ENCODE assay signal across 8 cellular contexts in genomic region chr3:122415762-122416654, GRCh38. TPM values are rescaled to one million over a fixed set of nuclear protein-coding genes. Genes with fewer than 3 reads are reported as not detected.
DNase-seq lines count a peak whose midpoint lies in the region; ATAC-seq, FAIRE-seq and TF ChIP-seq lines count a peak whose summit lies in the region.

TSS of gene WDR5B (minus strand) at chr3:122416062. CDS start at chr3:122415528, 534 bp downstream.

- DNase-seq in GM12892 (ENCODE audit: insufficient read length), result peak; percentile 78
- DNase-seq in RKO (ENCODE audit: low spot score), result peak; percentile 96
- DNase-seq in amniotic epithelial cell (ENCODE audit: low read depth), result peak; percentile 94
- peak; percentile 97 to 98 (median 98) for DNase-seq in right cardiac atrium
- peak; percentile 90 for DNase-seq in retinal pigment epithelial cell (ENCODE audit: low read depth)
- no peak for DNase-seq in NCI-H526 treated with DMSO at 0.1 percent for 48 hours (lab: John Stamatoyannopoulos, UW)
- DNase-seq in DMS79 treated with DMSO at 0.1 percent for 48 hours (lab: John Stamatoyannopoulos, UW), result no peak

- peak within 1 kb of the TSS; percentile 97 for H3K4me3 ChIP-seq in right cardiac atrium (ENCODE audit: low read length)
- peak within 1 kb of the TSS; percentile 80 for H3K4me3 ChIP-seq in retinal pigment epithelial cell (ENCODE audit: low read length)

- H3K27ac ChIP-seq in right cardiac atrium (ENCODE audit: low read length), result peak within 1 kb of the TSS; percentile 95

- TF ChIP-seq CTCF in retinal pigment epithelial cell (conservative IDR thresholded peaks at IDR 0.05; ENCODE audit: low read depth, low read length), result no peak

- peaks cover 7% of the 10 kb centered on the region for H3K4me1 ChIP-seq in right cardiac atrium (ENCODE audit: control insufficient read depth, insufficient read depth, low read length)

- H3K9me3 ChIP-seq in right cardiac atrium (ENCODE audit: control insufficient read depth, low read length), result no peaks in the 10 kb centered on the region

- peak; percentile 96 for FAIRE-seq in GM12892 (lab: Jason Lieb, UNC)

- under 1% methylated on average over 48 of the region's 48 CpGs for WGBS in right cardiac atrium

- intact Hi-C loops in right cardiac atrium (cut with DNase I), result loop anchor here in 1 of 4 donors (10.0 kb wide), 1 partner anchor 259 kb away; no protein-coding TSS in a partner anchor

- no peaks in the 10 kb centered on the region for H3K27me3 ChIP-seq in right cardiac atrium (ENCODE audit: control insufficient read depth, insufficient read depth)

- peak; percentile 86 for ATAC-seq in HG02763 (IDR thresholded peaks at IDR 0.05; ENCODE audit: unreplicated experiment)
- peak; percentile 97 to 98 for ATAC-seq in right cardiac atrium

- peak; percentile 93 for TF ChIP-seq POLR2A in GM12892 (IDR thresholded peaks at IDR 0.05; ENCODE audit: low read depth, low read length)

RNA-seq across cellular contexts. Expression of gene WDR5B, which starts in this region (rescaled TPM):
- 3.2 TPM for polyA plus RNA-seq in GM12892 (2012; ENCODE audit: missing spikeins)
- 1 to 10 TPM; 3.3 to 4.0 (median 3.8) TPM for total RNA-seq in right cardiac atrium
- polyA plus RNA-seq in right cardiac atrium, result 2.0 TPM

Comparison
In these comparisons a context has a peak if more than half of its experiments do, and no peak if none do; other contexts are left out.
1. DNase-seq: peak in GM12892 (single experiment), RKO (single experiment), amniotic epithelial cell (single experiment), right cardiac atrium (3 of 3) and retinal pigment epithelial cell (single experiment); none in NCI-H526 treated with DMSO at 0.1 percent for 48 hours (single experiment) and DMS79 treated with DMSO at 0.1 percent for 48 hours (single experiment).